In genomic region chr3:126108689-126109075, GRCh38 we compare ENCODE assay signal across 22 cellular contexts.
"Had no signal": no experiment of that assay in that cellular context is flagged by ENCODE, and none has a peak within 500 bp of the region (broad histone marks: within the 10 kb centered on the region; RNA-seq: fewer than 3 reads in every experiment).

No MANE protein-coding gene starts in this region.

- DNase-seq: activated B cell treated with CpG ODN at 0.5 μM for 24 hours; activated CD4-positive, alpha-beta T cell treated with anti-CD3 and anti-CD28 coated beads for 36 hours; activated CD4-positive, alpha-beta T cell treated with anti-CD3 and anti-CD28 coated beads, Interleukin-2, amount 50 U/mL, for 4 hours; aorta; caudate nucleus; effector memory CD8-positive, alpha-beta T cell; hypothalamus; left colon; small intestine; stimulated activated CD4-positive, alpha-beta T cell treated with anti-CD3 and anti-CD28 coated beads, Interleukin-2, amount 100 ng/mL, for 24 hours; stomach; SW 1271; T-helper 17 cell; transverse colon had no signal

- H3K27me3 Mint-ChIP-seq: activated B cell treated with CpG ODN at 0.5 μM for 24 hours; activated CD4-positive, alpha-beta T cell treated with anti-CD3 and anti-CD28 coated beads for 36 hours; activated T-cell treated with anti-CD3 and anti-CD28 coated beads, Interleukin-2, amount 50 U/mL, for 24 hours; activated T-helper 17 cell treated with anti-CD3 and anti-CD28 coated beads, Interleukin-2, amount 50 U/mL, for 72 hours; memory B cell had no signal

- ATAC-seq: activated CD4-positive, alpha-beta T cell treated with anti-CD3 and anti-CD28 coated beads for 36 hours; effector memory CD8-positive, alpha-beta T cell; gastrocnemius medialis; left colon; right lobe of liver; stimulated activated memory B cell treated with anti-CD40 and anti-IgM and Interleukin-4, amounts not matched to agents 10 μg/mL and 1 μg/mL and 100 μg/mL, for 72 hours; T-helper 17 cell had no signal

- H3K36me3 Mint-ChIP-seq: activated naive CD4-positive, alpha-beta T cell treated with anti-CD3 and anti-CD28 coated beads, Interleukin-2, amount 50 U/mL, for 72 hours; brain; memory B cell; stimulated activated memory B cell treated with anti-CD40 and anti-IgM and Interleukin-4, amounts not matched to agents 10 μg/mL and 1 μg/mL and 100 μg/mL, for 72 hours had no signal

- H3K4me1 Mint-ChIP-seq: activated B cell treated with CpG ODN at 0.5 μM for 24 hours; activated CD4-positive, alpha-beta T cell treated with anti-CD3 and anti-CD28 coated beads for 36 hours; activated T-helper 17 cell treated with anti-CD3 and anti-CD28 coated beads, Interleukin-2, amount 50 U/mL, for 72 hours; memory B cell; stimulated activated memory B cell treated with anti-CD40 and anti-IgM and Interleukin-4, amounts not matched to agents 10 μg/mL and 1 μg/mL and 100 μg/mL, for 72 hours had no signal

- H3K27ac Mint-ChIP-seq: activated B cell treated with CpG ODN at 0.5 μM for 24 hours; activated CD4-positive, alpha-beta T cell treated with anti-CD3 and anti-CD28 coated beads for 36 hours; activated T-cell treated with anti-CD3 and anti-CD28 coated beads, Interleukin-2, amount 50 U/mL, for 24 hours; activated T-helper 17 cell treated with anti-CD3 and anti-CD28 coated beads, Interleukin-2, amount 50 U/mL, for 72 hours; effector memory CD8-positive, alpha-beta T cell; memory B cell; stimulated activated memory B cell treated with anti-CD40 and anti-IgM and Interleukin-4, amounts not matched to agents 10 μg/mL and 1 μg/mL and 100 μg/mL, for 72 hours; T-helper 17 cell had no signal

- H3K9me3 Mint-ChIP-seq: activated B cell treated with CpG ODN at 0.5 μM for 24 hours; activated naive CD4-positive, alpha-beta T cell treated with anti-CD3 and anti-CD28 coated beads, Interleukin-2, amount 50 U/mL, for 72 hours; activated T-cell treated with anti-CD3 and anti-CD28 coated beads, Interleukin-2, amount 50 U/mL, for 24 hours; activated T-helper 17 cell treated with anti-CD3 and anti-CD28 coated beads, Interleukin-2, amount 50 U/mL, for 72 hours; brain; effector memory CD8-positive, alpha-beta T cell; memory B cell; stimulated activated memory B cell treated with anti-CD40 and anti-IgM and Interleukin-4, amounts not matched to agents 10 μg/mL and 1 μg/mL and 100 μg/mL, for 72 hours had no signal

- H3K4me3 Mint-ChIP-seq: activated B cell treated with CpG ODN at 0.5 μM for 24 hours; activated CD4-positive, alpha-beta T cell treated with anti-CD3 and anti-CD28 coated beads for 36 hours; activated T-cell treated with anti-CD3 and anti-CD28 coated beads, Interleukin-2, amount 50 U/mL, for 24 hours; activated T-helper 17 cell treated with anti-CD3 and anti-CD28 coated beads, Interleukin-2, amount 50 U/mL, for 72 hours; brain; effector memory CD8-positive, alpha-beta T cell; memory B cell; stimulated activated memory B cell treated with anti-CD40 and anti-IgM and Interleukin-4, amounts not matched to agents 10 μg/mL and 1 μg/mL and 100 μg/mL, for 72 hours; T-helper 17 cell had no signal
